ENCODE assay signal across 8 cellular contexts in genomic region chr6:75208564-75209431, GRCh38. TPM values are rescaled to one million over a fixed set of nuclear protein-coding genes. Genes with fewer than 3 reads are reported as not detected.
DNase-seq lines count a peak whose midpoint lies in the region; ATAC-seq and TF ChIP-seq lines count a peak whose summit lies in the region.

No MANE protein-coding gene starts in this region.

- no peak overlapping the region for H3K18ac ChIP-seq in H9 (ENCODE audit: insufficient read length, low read depth, low read length)

- peak overlapping the region; percentile 58 for H3K4me2 ChIP-seq in H9 (ENCODE audit: insufficient read depth, insufficient read length, low read length)

- no peak overlapping the region for H3K56ac ChIP-seq in H9 (ENCODE audit: insufficient read length, low read depth, low read length)

- H3K9ac ChIP-seq in H9 (ENCODE audit: extremely low read depth, insufficient read length, low read length), result no peak overlapping the region

- peaks cover 43% of the 10 kb centered on the region for H3K27me3 ChIP-seq in H9 (ENCODE audit: insufficient read depth, low read length)
- no peaks in the 10 kb centered on the region for H3K27me3 ChIP-seq in SJSA1 (replicated peaks)
- peaks cover 43% of the 10 kb centered on the region for H3K27me3 ChIP-seq in upper lobe of right lung

- H3K79me1 ChIP-seq in H9 (ENCODE audit: insufficient read depth, low read depth, low read length, poor library complexity, severe bottlenecking), result no peaks in the 10 kb centered on the region

- H3K36me3 ChIP-seq in SJSA1, result peaks cover 11% of the 10 kb centered on the region
- no peaks in the 10 kb centered on the region for H3K36me3 ChIP-seq in upper lobe of right lung

- H3K4me1 ChIP-seq in H9 (ENCODE audit: insufficient read depth, low read length) (peaks cover 3% of the 10 kb centered on the region; the same call in 1 of the 2 replicates), SJSA1 (replicated peaks) (peaks cover 50% of the 10 kb centered on the region), upper lobe of right lung (peaks cover 39% of the 10 kb centered on the region)

- peaks cover 37% of the 10 kb centered on the region for H3K23me2 ChIP-seq in H9 (ENCODE audit: insufficient read length, low read depth, low read length, poor library complexity, severe bottlenecking)

- H3K27ac Mint-ChIP-seq in H9 (peak overlapping the region in 1 of 3 experiments; percentile 69; a peak in 1 of 7 replicates), glutamatergic neuron (ENCODE audit: unreplicated experiment) (no peak overlapping the region)

- H4K5ac ChIP-seq in H9 (ENCODE audit: insufficient read length, low read depth, low read length), result no peak overlapping the region

- intact Hi-C loops in posterior cingulate gyrus (cut with DNase I), result loop anchor here (1.0 to 5.0 kb wide), 4 partner anchors 801 to 1469 kb away; no protein-coding TSS in a partner anchor
- intact Hi-C loops in upper lobe of right lung (cut with DNase I), result no loop called here

- no peak overlapping the region for H2BK15ac ChIP-seq in H9 (ENCODE audit: low read depth, low read length)

- no peak overlapping the region for H2AFZ ChIP-seq in H9 (ENCODE audit: low read length)

- WGBS in H9 (ENCODE audit: extremely low coverage, insufficient read length, low lambda C conversion rate), result no CpG with 5 or more reads among the region's 26 CpGs

- H3K9me3 Mint-ChIP-seq in H9 (no peaks in the 10 kb centered on the region; a peak in 1 of 5 replicates), glutamatergic neuron (ENCODE audit: unreplicated experiment) (peaks cover 16% of the 10 kb centered on the region)

- ATAC-seq in upper lobe of right lung, result peak; percentile 77

- no peak overlapping the region for H2BK120ac ChIP-seq in H9 (ENCODE audit: low read depth, low read length, poor library complexity, severe bottlenecking)

- TF ChIP-seq CTCF in H9 (conservative IDR thresholded peaks at IDR 0.05) (peak; percentile 95), LNCaP clone FGC (IDR thresholded peaks at IDR 0.05; ENCODE audit: control insufficient read depth, extremely low read depth, insufficient read depth) (peak; percentile 88), glutamatergic neuron (IDR thresholded peaks at IDR 0.05; ENCODE audit: partially characterized antibody, unreplicated experiment) (peak; percentile 78), upper lobe of right lung (IDR thresholded peaks at IDR 0.05) (peak; percentile 88)

- peak; percentile 39 for DNase-seq in GDM1 (lab: John Stamatoyannopoulos, UW)
- peak; percentile 90 for DNase-seq in H9
- DNase-seq in LNCaP clone FGC (ENCODE audit: low read depth), result no peak
- DNase-seq in SJSA1 (ENCODE audit: low read depth in 1 of 2, low spot score in 2 of 2), result peak; percentile 85 to 88
- DNase-seq in activated naive CD4-positive, alpha-beta T cell treated with Interleukin-2 at 50 U/mL for 16 hours, result peak; percentile 84
- DNase-seq in glutamatergic neuron, result peak; percentile 91
- DNase-seq in posterior cingulate gyrus, result peak; percentile 74 to 97 (median 88)
- peak; percentile 89 for DNase-seq in upper lobe of right lung

- no peak overlapping the region for H3T11ph ChIP-seq in H9 (ENCODE audit: low read length)

- no peak overlapping the region for H2BK12ac ChIP-seq in H9 (ENCODE audit: insufficient read length, low read depth, low read length)

- no peak overlapping the region for H2BK5ac ChIP-seq in H9 (ENCODE audit: insufficient read length, low read length)

- H3K14ac ChIP-seq in H9 (ENCODE audit: insufficient read depth, low read length), result no peak overlapping the region

- H3K79me2 ChIP-seq in H9 (ENCODE audit: insufficient read depth, low read length), result no peaks in the 10 kb centered on the region

- H2AK5ac ChIP-seq in H9 (ENCODE audit: insufficient read length, low read length), result no peak overlapping the region

- H3K23ac ChIP-seq in H9 (ENCODE audit: insufficient read length, low read depth, low read length), result no peak overlapping the region

- H4K20me1 ChIP-seq in H9 (ENCODE audit: control insufficient read depth, insufficient read depth, insufficient read length), result no peaks in the 10 kb centered on the region

- H3K27ac ChIP-seq in H9 (ENCODE audit: insufficient read length, low read depth, low read length) (no peak overlapping the region), SJSA1 (no peak overlapping the region), upper lobe of right lung (no peak overlapping the region)

- H3K9me3 ChIP-seq in H9 (ENCODE audit: control insufficient read depth, low read depth, low read length), result no peaks in the 10 kb centered on the region
- no peaks in the 10 kb centered on the region for H3K9me3 ChIP-seq in SJSA1 (replicated peaks)
- no peaks in the 10 kb centered on the region for H3K9me3 ChIP-seq in upper lobe of right lung

- H3K4me1 Mint-ChIP-seq in H9, result peaks cover 67 to 74% of the 10 kb centered on the region in 2 experiments
- peaks cover 26% of the 10 kb centered on the region for H3K4me1 Mint-ChIP-seq in glutamatergic neuron (ENCODE audit: low read depth, unreplicated experiment)

- peaks cover 69% of the 10 kb centered on the region for H3K27me3 Mint-ChIP-seq in H9 (ENCODE audit: low read depth)
- H3K27me3 Mint-ChIP-seq in glutamatergic neuron (ENCODE audit: unreplicated experiment), result peaks cover 25% of the 10 kb centered on the region

- H4K8ac ChIP-seq in H9 (replicated peaks; ENCODE audit: insufficient read length, low read depth, low read length), result no peak overlapping the region

- no peak overlapping the region for H4K91ac ChIP-seq in H9 (ENCODE audit: insufficient read length, low read depth, low read length)

- no peak overlapping the region for H2BK20ac ChIP-seq in H9 (ENCODE audit: low read depth, low read length, poor library complexity, severe bottlenecking)

- peak overlapping the region; percentile 77 to 92 for H3K4me3 Mint-ChIP-seq in H9
- H3K4me3 Mint-ChIP-seq in glutamatergic neuron (ENCODE audit: unreplicated experiment), result peak overlapping the region; percentile 91

- H3K36me3 Mint-ChIP-seq in H9 (ENCODE audit: insufficient read depth in 1 of 3, low read depth in 3 of 3) (no peaks in the 10 kb centered on the region; a peak in 1 of 7 replicates), glutamatergic neuron (ENCODE audit: unreplicated experiment) (peaks cover 4% of the 10 kb centered on the region)

- no peak overlapping the region for H3K4ac ChIP-seq in H9 (ENCODE audit: low read depth, low read length)

- H3K4me3 ChIP-seq in LNCaP clone FGC (ENCODE audit: low read depth, low read length), result no peak overlapping the region
- H3K4me3 ChIP-seq in SJSA1, result no peak overlapping the region
- H3K4me3 ChIP-seq in upper lobe of right lung, result peak overlapping the region; percentile 21

RNA-seq across cellular contexts. Expression of gene COL12A1, which starts 2.9 kb away (rescaled TPM):
- total RNA-seq in H9 (2021) (0.96 and 1.4 TPM in 2 replicates), glutamatergic neuron (ENCODE audit: unreplicated experiment) (2.4 TPM), upper lobe of right lung (44.3 TPM)
- total RNA-seq in SJSA1 (2014; rRNA removed; shearing (Covaris generic)), result 166 and 233 TPM in 2 replicates

RNA-seq across cellular contexts. Expression of gene COX7A2, which starts 34.8 kb away (rescaled TPM):
- total RNA-seq in H9 (2021) (508 and 516 TPM in 2 replicates), glutamatergic neuron (ENCODE audit: unreplicated experiment) (527 TPM), upper lobe of right lung (240 TPM)
- 405 and 1,112 TPM in 2 replicates for total RNA-seq in SJSA1 (2014; rRNA removed; shearing (Covaris generic))

Comparison
In these comparisons a context has a peak if more than half of its experiments do, and no peak if none do; other contexts are left out.
1. RNA of gene COL12A1, which starts 2.9 kb away (total RNA-seq): 166 to 233 TPM in SJSA1 and 44.3 TPM in upper lobe of right lung (single experiment); 2.4 TPM in glutamatergic neuron (single experiment) and 0.96 to 1.4 TPM in H9; every median in the first group is over 10 times any median in the second.
2. Peak in every context shown above with its lines, with median percentiles within 50 percentile points of each other: CTCF ChIP-seq.